ENCODE assay signal across 21 cellular contexts in the genomic region with DNA sequence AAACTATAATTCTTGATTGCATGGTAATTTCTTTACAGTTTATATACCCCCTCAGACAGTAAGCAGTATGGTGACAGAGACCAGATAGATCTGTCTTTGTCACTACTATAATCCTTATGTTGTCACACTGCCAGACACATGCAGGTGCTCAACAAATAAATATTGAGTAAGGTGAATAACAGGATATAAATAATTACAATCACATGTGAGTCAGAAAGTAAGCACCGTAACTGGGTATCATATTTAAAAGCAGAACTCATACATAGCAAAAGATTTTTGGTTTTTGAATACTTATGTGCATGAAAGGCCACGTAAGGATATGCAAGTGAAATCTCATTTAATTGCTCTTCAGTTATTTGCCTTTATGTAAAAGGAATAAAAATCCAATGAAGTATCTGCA.
"Had no signal": no experiment of that assay in that cellular context is flagged by ENCODE, and none has a peak within 500 bp of the region (broad histone marks: within the 10 kb centered on the region; RNA-seq: fewer than 3 reads in every experiment).

No MANE protein-coding gene starts in this region.

- H3K4me1 ChIP-seq: colonic mucosa, esophagus squamous epithelium, gastroesophageal sphincter, left ventricle myocardium inferior, pancreas, stomach, transverse colon had no signal

- H3K9me3 ChIP-seq: colonic mucosa, esophagus squamous epithelium, gastroesophageal sphincter, left ventricle myocardium inferior, pancreas, stomach, thoracic aorta, transverse colon had no signal

- DNase-seq: colonic mucosa; dermis blood vessel endothelial cell; esophagus squamous epithelium; foreskin fibroblast; glutamatergic neuron; immature natural killer cell; left ventricle myocardium inferior; mesenchymal stem cell; naive B cell; occipital lobe; pancreas; right cardiac atrium; small intestine; stimulated activated CD4-positive, alpha-beta T cell treated with anti-CD3 and anti-CD28 coated beads, Interleukin-4, amount 100 ng/mL, for 1 hour; stomach; substantia nigra; transverse colon had no signal

- H3K27me3 ChIP-seq: colonic mucosa, esophagus squamous epithelium, gastroesophageal sphincter, pancreas, transverse colon had no signal

- H3K4me3 ChIP-seq: colonic mucosa, esophagus squamous epithelium, gastroesophageal sphincter, left ventricle myocardium inferior, lung, pancreas, stomach, thoracic aorta, transverse colon had no signal

- H3K36me3 ChIP-seq: colonic mucosa, esophagus squamous epithelium, gastroesophageal sphincter, left ventricle myocardium inferior, pancreas, stomach, thoracic aorta, transverse colon had no signal

- ATAC-seq: gastroesophageal sphincter; pancreas; right cardiac atrium; stimulated activated memory B cell treated with anti-CD40 and anti-IgM and Interleukin-4, amounts not matched to agents 10 μg/mL and 1 μg/mL and 100 μg/mL, for 72 hours had no signal

- H3K27ac ChIP-seq: colonic mucosa, esophagus squamous epithelium, gastroesophageal sphincter, left ventricle myocardium inferior, pancreas, stomach, thoracic aorta, transverse colon had no signal
